8 cellular contexts compared by ENCODE assay signal in genomic region chr7:114916261-114916892, GRCh38. TPM values are rescaled to one million over a fixed set of nuclear protein-coding genes. Genes with fewer than 3 reads are reported as not detected.
DNase-seq lines count a peak whose midpoint lies in the region; ATAC-seq and TF ChIP-seq lines count a peak whose summit lies in the region.

No MANE protein-coding gene starts in this region.

- TF ChIP-seq POLR2A in spleen (IDR thresholded peaks at IDR 0.05): no peak

- 57 to 65% (median 60%) methylated on average over 6 of the region's 6 CpGs for WGBS in spleen, 5 donors

- H3K4me3 ChIP-seq in HL-60 (replicated peaks; ENCODE audit: insufficient read depth, low read length): no peak overlapping the region
- no peak overlapping the region for H3K4me3 ChIP-seq in spleen

- intact Hi-C loops in spleen (cut with DNase I; ENCODE audit: low total_unique reads): no loop called here

- H3K4me1 ChIP-seq in spleen: peaks cover 9 to 34% (median 21%) of the 10 kb centered on the region in 6 donors

- H3K9me3 ChIP-seq in spleen: no peaks in the 10 kb centered on the region

- H3K27me3 ChIP-seq in HL-60 (ENCODE audit: insufficient read depth, poor library complexity, severe bottlenecking): no peaks in the 10 kb centered on the region
- no peaks in the 10 kb centered on the region for H3K27me3 ChIP-seq in spleen (replicated peaks in 1 of 7)

- H3K27ac ChIP-seq in HL-60 (replicated peaks): peak overlapping the region; percentile 59
- H3K27ac ChIP-seq in spleen: peak overlapping the region; percentile 45 to 82 (median 68)

- ATAC-seq in GM18867 (IDR thresholded peaks at IDR 0.05; ENCODE audit: unreplicated experiment) (peak; percentile 96), GM21737 (IDR thresholded peaks at IDR 0.05; ENCODE audit: unreplicated experiment) (peak; percentile 92)

- peak in 1 of 2 experiments; percentile 36 for DNase-seq in HL-60 (ENCODE audit: low read depth in 1 of 2, low spot score in 1 of 2)
- no peak for DNase-seq in spleen
- DNase-seq in OCI-M2 (lab: John Stamatoyannopoulos, UW; ENCODE audit: unreplicated experiment): no peak
- DNase-seq in NCI-H1105 (lab: John Stamatoyannopoulos, UW): no peak
- DNase-seq in H4 (ENCODE audit: low spot score): no peak
- no peak for DNase-seq in DMS53 (lab: John Stamatoyannopoulos, UW)

- TF ChIP-seq CTCF in HL-60 (IDR thresholded peaks at IDR 0.05; ENCODE audit: insufficient read depth, low read length): no peak
- TF ChIP-seq CTCF in spleen (IDR thresholded peaks at IDR 0.05 in 8 of 11, conservative IDR thresholded peaks at IDR 0.05 in 3 of 11): no peak

- no peaks in the 10 kb centered on the region for H3K36me3 ChIP-seq in spleen

RNA-seq across cellular contexts. Expression of gene MDFIC, which starts 5.5 kb away (rescaled TPM):
- 10 to 100 TPM; 39.0 to 97.3 (median 62.2) TPM for total RNA-seq in spleen
- polyA plus RNA-seq in spleen: 10 to 100 TPM; 22.1 to 32.8 (median 26.2) TPM
- total RNA-seq in H4 (2014; rRNA removed; shearing (Covaris generic)): 16.5 and 20.7 TPM in 2 replicates
